ENCODE assay signal across 11 cellular contexts in genomic region chr4:116636917-116637316, GRCh38.
DNase-seq lines count a peak whose midpoint lies in the region; ATAC-seq and TF ChIP-seq lines count a peak whose summit lies in the region.
"Had no signal": no experiment of that assay in that cellular context is flagged by ENCODE, and none has a peak within 500 bp of the region (broad histone marks: within the 10 kb centered on the region; RNA-seq: fewer than 3 reads in every experiment).

No MANE protein-coding gene starts in this region.

- ATAC-seq in GM19463 (IDR thresholded peaks at IDR 0.05; ENCODE audit: unreplicated experiment) (peak; percentile 99), HG02970 (IDR thresholded peaks at IDR 0.05; ENCODE audit: low FRiP score, unreplicated experiment) (peak; percentile 88)

- peak; percentile 4 for DNase-seq in GM13977 (ENCODE audit: low spot score)
- DNase-seq in Kasumi-1 (lab: John Stamatoyannopoulos, UW): peak; percentile 44 to 65
- no peak for DNase-seq in activated CD4-positive, alpha-beta T cell treated with anti-CD3 and anti-CD28 coated beads, Interleukin-2, amount 10 ng/mL, durations not matched to agents 7 days and 5 days
- DNase-seq in H4 (ENCODE audit: low spot score): no peak
- DNase-seq in globus pallidus (ENCODE audit: low spot score): no peak
- DNase-seq in COLO829 (ENCODE audit: low spot score): no peak
- DNase-seq: activated CD8-positive, alpha-beta memory T cell treated with anti-CD3 and anti-CD28 coated beads, Interleukin-2, amount 50 U/mL, for 48 hours; NCI-H2081 treated with DMSO at 0.1 percent for 48 hours; stimulated activated naive CD4-positive, alpha-beta T cell treated with Interleukin-2 at 50 U/mL for 16 hours had no signal

- no peak overlapping the region for H3K27ac Mint-ChIP-seq in activated CD4-positive, alpha-beta T cell treated with anti-CD3 and anti-CD28 coated beads, Interleukin-2, amount 10 ng/mL, durations not matched to agents 7 days and 5 days

- CTCF ChIA-PET in activated CD4-positive, alpha-beta T cell treated with anti-CD3 and anti-CD28 coated beads, Interleukin-2, amount 10 ng/mL, durations not matched to agents 7 days and 5 days (lab: Charles Lee): no interaction called here

- no peaks in the 10 kb centered on the region for H3K9me3 Mint-ChIP-seq in activated CD4-positive, alpha-beta T cell treated with anti-CD3 and anti-CD28 coated beads, Interleukin-2, amount 10 ng/mL, durations not matched to agents 7 days and 5 days

- no peak for TF ChIP-seq CTCF in GM13977 (IDR thresholded peaks at IDR 0.05; ENCODE audit: extremely low read depth, insufficient read depth, missing control alignments)

- H3K4me1 Mint-ChIP-seq in activated CD4-positive, alpha-beta T cell treated with anti-CD3 and anti-CD28 coated beads, Interleukin-2, amount 10 ng/mL, durations not matched to agents 7 days and 5 days: no peaks in the 10 kb centered on the region

- H3K27me3 Mint-ChIP-seq in activated CD4-positive, alpha-beta T cell treated with anti-CD3 and anti-CD28 coated beads, Interleukin-2, amount 10 ng/mL, durations not matched to agents 7 days and 5 days: no peaks in the 10 kb centered on the region

- in situ Hi-C loops in GM13977 (cut with MboI; ENCODE audit: low pct_unique_long_range_greater_than_20kb, low sequenced_read_pairs, unreplicated experiment): no loop called here

- H3K4me3 Mint-ChIP-seq in activated CD4-positive, alpha-beta T cell treated with anti-CD3 and anti-CD28 coated beads, Interleukin-2, amount 10 ng/mL, durations not matched to agents 7 days and 5 days: no peak overlapping the region

- H3K36me3 Mint-ChIP-seq in activated CD4-positive, alpha-beta T cell treated with anti-CD3 and anti-CD28 coated beads, Interleukin-2, amount 10 ng/mL, durations not matched to agents 7 days and 5 days (ENCODE audit: low read depth): no peaks in the 10 kb centered on the region

- POLR2A ChIA-PET in activated CD4-positive, alpha-beta T cell treated with anti-CD3 and anti-CD28 coated beads, Interleukin-2, amount 10 ng/mL, durations not matched to agents 7 days and 5 days (lab: Charles Lee): no interaction called here

Comparison
In these comparisons a context has a peak if more than half of its experiments do, and no peak if none do; other contexts are left out.
1. DNase-seq: peak in GM13977 (single experiment) and Kasumi-1 (2 of 2); none in activated CD4-positive, alpha-beta T cell treated with anti-CD3 and anti-CD28 coated beads, Interleukin-2, amount 10 ng/mL, durations not matched to agents 7 days and 5 days (single experiment), H4 (single experiment), globus pallidus (single experiment) and COLO829 (single experiment).